Comparison of ENCODE assay signal across 1 cellular context in the genomic region with DNA sequence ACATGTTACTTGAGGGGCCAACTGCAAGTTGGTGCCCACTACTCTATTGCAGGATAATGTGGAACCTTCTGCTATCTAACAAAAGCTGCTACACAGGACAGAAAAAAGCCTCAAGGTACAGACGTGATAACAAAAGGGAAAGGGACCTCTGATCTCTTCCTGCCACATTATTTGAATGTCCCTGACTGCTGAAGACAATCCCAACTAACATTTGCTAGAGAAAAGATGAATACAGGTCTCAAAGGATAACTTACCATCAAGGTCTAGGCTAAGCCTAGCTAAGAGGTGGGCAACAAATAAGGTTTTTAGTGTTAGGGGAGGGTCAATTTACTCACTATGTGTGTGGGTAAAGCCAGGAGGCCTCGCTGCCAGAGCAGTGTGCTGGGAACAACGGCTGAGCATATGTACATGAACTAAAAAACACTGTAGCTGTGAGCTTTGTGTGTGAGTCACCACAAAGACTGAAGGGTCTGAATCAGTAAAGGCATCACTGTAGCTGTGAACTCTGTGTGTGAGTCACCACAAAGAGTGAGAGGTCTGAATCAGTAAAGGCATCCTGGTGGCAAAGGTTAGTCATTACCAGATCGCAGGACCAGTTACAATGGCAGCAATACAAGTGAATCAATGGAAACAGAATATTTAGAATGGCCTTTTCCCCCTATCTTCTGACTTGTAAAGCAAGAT.
TF ChIP-seq lines count a peak whose summit lies in the region.

No MANE protein-coding gene starts in this region.

TF ChIP-seq in HCT116, 20 proteins besides CTCF, POLR2A, EP300 and RAD21 (continued from another document):
- TF ChIP-seq ELF1 (IDR thresholded peaks at IDR 0.05; ENCODE audit: borderline replicate concordance, low read depth) = no peak
- TF ChIP-seq TCF7L2 (IDR thresholded peaks at IDR 0.05; ENCODE audit: borderline replicate concordance, extremely low read depth, insufficient read depth, insufficient read length) = peak; percentile 80
- TF ChIP-seq YY1 (IDR thresholded peaks at IDR 0.05; ENCODE audit: extremely low read depth, insufficient replicate concordance, low read depth, low read length) = peak; percentile 11
- no peak for TF ChIP-seq ZBTB33 (IDR thresholded peaks at IDR 0.05; ENCODE audit: extremely low read depth, insufficient replicate concordance, low read length)
- no peak for TF ChIP-seq EGR1 (IDR thresholded peaks at IDR 0.05; ENCODE audit: low read depth)
- TF ChIP-seq ZFX (IDR thresholded peaks at IDR 0.05) = no peak
- TF ChIP-seq FOSL1 (IDR thresholded peaks at IDR 0.05; ENCODE audit: low read depth) = peak; percentile 99
- peak; percentile 81 for TF ChIP-seq SIN3A (IDR thresholded peaks at IDR 0.05; ENCODE audit: low read depth)
- TF ChIP-seq JUND (IDR thresholded peaks at IDR 0.05) = peak; percentile 100
